Comparison of ENCODE assay signal across 1 cellular context in genomic region chr10:69408318-69409175, GRCh38.
TF ChIP-seq lines count a peak whose summit lies in the region.

No MANE protein-coding gene starts in this region.

TF ChIP-seq in K562, 482 proteins besides CTCF, POLR2A, EP300 and RAD21 (continued from another document and continues in another):
- no peak for TF ChIP-seq NR0B1 (IDR thresholded peaks at IDR 0.05; ENCODE audit: partially characterized antibody)
- no peak for TF ChIP-seq BRD4 (IDR thresholded peaks at IDR 0.05)
- no peak for TF ChIP-seq RFX5 (IDR thresholded peaks at IDR 0.05; ENCODE audit: low read depth, low read length)
- no peak for TF ChIP-seq SIX5 (IDR thresholded peaks at IDR 0.05; ENCODE audit: borderline replicate concordance in 1 of 2, insufficient read depth in 1 of 2, low read depth in 1 of 2, low read length in 2 of 2)
- no peak for TF ChIP-seq SLC30A9 (CRISPR knock-in tag; IDR thresholded peaks at IDR 0.05)
- 0 out of 2 replicates have a peak, but pooled peaks have one; percentile 9 for TF ChIP-seq ESRRA (IDR thresholded peaks at IDR 0.05; ENCODE audit: borderline replicate concordance, low read depth)
- peak; percentile 54; the same call in 1 of the 2 replicates for TF ChIP-seq GATAD2A (IDR thresholded peaks at IDR 0.05)
- no peak for TF ChIP-seq ZNF280B (CRISPR knock-in tag; IDR thresholded peaks at IDR 0.05)
- no peak for TF ChIP-seq NR2C1 (IDR thresholded peaks at IDR 0.05)
- TF ChIP-seq NR2C1 (tag; IDR thresholded peaks at IDR 0.05), result no peak
- no peak for TF ChIP-seq PURB (CRISPR knock-in tag; IDR thresholded peaks at IDR 0.05; ENCODE audit: low read depth)
- 0 out of 4 replicates have a peak, but pooled peaks of 1 of the 2 experiments have one; percentile 44 for TF ChIP-seq RCOR1 (IDR thresholded peaks at IDR 0.05; ENCODE audit: borderline replicate concordance in 1 of 2, low read depth in 2 of 2, low read length in 2 of 2)
- TF ChIP-seq JUND (IDR thresholded peaks at IDR 0.05; ENCODE audit: borderline replicate concordance, low read depth, low read length), result 0 out of 2 replicates have a peak, but pooled peaks have one; percentile 5
- no peak; the same call in 2 of the 3 replicates for TF ChIP-seq JUND (tag; IDR thresholded peaks at IDR 0.05; ENCODE audit: borderline replicate concordance, low read depth, low read length)
- no peak for TF ChIP-seq MTF1 (CRISPR knock-in tag; IDR thresholded peaks at IDR 0.05; ENCODE audit: borderline replicate concordance)
- TF ChIP-seq ZZZ3 (IDR thresholded peaks at IDR 0.05), result no peak
- TF ChIP-seq ZBTB8A (IDR thresholded peaks at IDR 0.05; ENCODE audit: partially characterized antibody), result no peak
- no peak; the same call in 1 of the 2 replicates for TF ChIP-seq CBX5 (IDR thresholded peaks at IDR 0.05; ENCODE audit: borderline replicate concordance, low read depth)
- no peak for TF ChIP-seq KDM4B (IDR thresholded peaks at IDR 0.05; ENCODE audit: borderline replicate concordance in 2 of 2, low read depth in 1 of 2)
- no peak; the same call in 1 of the 2 replicates for TF ChIP-seq CBX1 (IDR thresholded peaks at IDR 0.05; ENCODE audit: low read depth)
- no peak for TF ChIP-seq MXD1 (CRISPR knock-in tag; IDR thresholded peaks at IDR 0.05; ENCODE audit: borderline replicate concordance, poor library complexity, severe bottlenecking)
- peak; percentile 17; the same call in 1 of the 2 replicates for TF ChIP-seq PHF8 (IDR thresholded peaks at IDR 0.05; ENCODE audit: borderline replicate concordance, low read length)
- TF ChIP-seq TSHZ1 (CRISPR knock-in tag; IDR thresholded peaks at IDR 0.05), result no peak
- no peak for TF ChIP-seq ETV5 (CRISPR knock-in tag; IDR thresholded peaks at IDR 0.05; ENCODE audit: low read depth)
- no peak for TF ChIP-seq BCL6 (CRISPR knock-in tag; IDR thresholded peaks at IDR 0.05)
- no peak for TF ChIP-seq E2F3 (CRISPR knock-in tag; IDR thresholded peaks at IDR 0.05)
- no peak for TF ChIP-seq ZNF740 (CRISPR knock-in tag; IDR thresholded peaks at IDR 0.05)
- no peak for TF ChIP-seq ZNF740 (tag; IDR thresholded peaks at IDR 0.05)
- no peak for TF ChIP-seq RFX7 (CRISPR knock-in tag; IDR thresholded peaks at IDR 0.05)
- 0 out of 2 replicates have a peak, but pooled peaks have one; percentile 42 for TF ChIP-seq ERF (CRISPR knock-in tag; IDR thresholded peaks at IDR 0.05)
- no peak for TF ChIP-seq SIN3B (IDR thresholded peaks at IDR 0.05; ENCODE audit: low read depth)
- TF ChIP-seq HNRNPUL1 (IDR thresholded peaks at IDR 0.05; ENCODE audit: low read length), result no peak
- no peak for TF ChIP-seq ZNF263 (CRISPR knock-in tag; IDR thresholded peaks at IDR 0.05; ENCODE audit: borderline replicate concordance)
- TF ChIP-seq CCAR2 (IDR thresholded peaks at IDR 0.05; ENCODE audit: low read depth, low read length), result no peak
- no peak for TF ChIP-seq IRF2 (CRISPR knock-in tag; IDR thresholded peaks at IDR 0.05)
- no peak for TF ChIP-seq SAFB (IDR thresholded peaks at IDR 0.05; ENCODE audit: borderline replicate concordance, low read depth, low read length)
- TF ChIP-seq TARDBP (IDR thresholded peaks at IDR 0.05), result 0 out of 2 replicates have a peak, but pooled peaks have one; percentile 25
- peak; percentile 76 for TF ChIP-seq CREB1 (IDR thresholded peaks at IDR 0.05)
- TF ChIP-seq CREB1 (CRISPR knock-in tag; IDR thresholded peaks at IDR 0.05), result peak; percentile 77
- peak; percentile 86 for TF ChIP-seq NFIC (IDR thresholded peaks at IDR 0.05)
- peak; percentile 39 for TF ChIP-seq POLR2B (IDR thresholded peaks at IDR 0.05; ENCODE audit: low read depth, partially characterized antibody)
- no peak for TF ChIP-seq FOSL1 (tag; conservative IDR thresholded peaks at IDR 0.05)
- peak; percentile 12; the same call in 1 of the 2 replicates for TF ChIP-seq EP400 (IDR thresholded peaks at IDR 0.05)
- TF ChIP-seq PREB (CRISPR knock-in tag; IDR thresholded peaks at IDR 0.05), result no peak
- TF ChIP-seq MEIS2 (IDR thresholded peaks at IDR 0.05; ENCODE audit: partially characterized antibody), result no peak
- no peak for TF ChIP-seq TOE1 (IDR thresholded peaks at IDR 0.05; ENCODE audit: borderline replicate concordance)
- no peak for TF ChIP-seq TOE1 (CRISPR knock-in tag; IDR thresholded peaks at IDR 0.05; ENCODE audit: borderline replicate concordance, low read depth)
- TF ChIP-seq GTF2F1 (IDR thresholded peaks at IDR 0.05; ENCODE audit: low read depth, low read length), result no peak
- no peak for TF ChIP-seq ARHGAP35 (IDR thresholded peaks at IDR 0.05; ENCODE audit: partially characterized antibody)
- TF ChIP-seq LCOR (CRISPR knock-in tag; IDR thresholded peaks at IDR 0.05), result peak; percentile 88
- peak; percentile 80 for TF ChIP-seq TFAP4 (CRISPR knock-in tag; IDR thresholded peaks at IDR 0.05; ENCODE audit: borderline replicate concordance)
- TF ChIP-seq HDAC6 (IDR thresholded peaks at IDR 0.05; ENCODE audit: low read depth, low read length), result no peak
- peak in 2 of 3 experiments; percentile 71 to 78 for TF ChIP-seq YY1 (IDR thresholded peaks at IDR 0.05; ENCODE audit: borderline replicate concordance in 1 of 3, control insufficient read depth in 1 of 3, extremely low read depth in 1 of 3, insufficient read depth in 3 of 3, insufficient read length in 1 of 3, insufficient replicate concordance in 2 of 3, low read depth in 1 of 3, low read length in 2 of 3)
- no peak for TF ChIP-seq ZKSCAN3 (CRISPR knock-in tag; IDR thresholded peaks at IDR 0.05)
- no peak for TF ChIP-seq MYBL2 (IDR thresholded peaks at IDR 0.05; ENCODE audit: low read depth)
- no peak for TF ChIP-seq MYBL2 (CRISPR knock-in tag; IDR thresholded peaks at IDR 0.05; ENCODE audit: borderline replicate concordance)
- TF ChIP-seq ETS2 (tag; IDR thresholded peaks at IDR 0.05; ENCODE audit: borderline replicate concordance, poor library complexity, severe bottlenecking), result no peak
- TF ChIP-seq NCOA1 (IDR thresholded peaks at IDR 0.05; ENCODE audit: low read depth), result peak; percentile 57
- TF ChIP-seq ZBTB7A (IDR thresholded peaks at IDR 0.05; ENCODE audit: borderline replicate concordance, control insufficient read depth, low read depth, low read length), result peak; percentile 84; the same call in 1 of the 2 replicates
- no peak for TF ChIP-seq RBM15 (IDR thresholded peaks at IDR 0.05; ENCODE audit: insufficient read depth, low read length)
- peak; percentile 49 to 53; a peak in 2 of 4 replicates for TF ChIP-seq ARNT (IDR thresholded peaks at IDR 0.05)
- no peak for TF ChIP-seq RBM14 (IDR thresholded peaks at IDR 0.05; ENCODE audit: borderline replicate concordance, insufficient read depth, low read depth, low read length)
- TF ChIP-seq SAP30 (IDR thresholded peaks at IDR 0.05; ENCODE audit: borderline replicate concordance, insufficient read depth, low read depth, low read length, poor library complexity, severe bottlenecking), result no peak
- peak; percentile 79 for TF ChIP-seq NBN (IDR thresholded peaks at IDR 0.05; ENCODE audit: low read depth)
